Comparison of ENCODE assay signal across 14 cellular contexts in the genomic region with DNA sequence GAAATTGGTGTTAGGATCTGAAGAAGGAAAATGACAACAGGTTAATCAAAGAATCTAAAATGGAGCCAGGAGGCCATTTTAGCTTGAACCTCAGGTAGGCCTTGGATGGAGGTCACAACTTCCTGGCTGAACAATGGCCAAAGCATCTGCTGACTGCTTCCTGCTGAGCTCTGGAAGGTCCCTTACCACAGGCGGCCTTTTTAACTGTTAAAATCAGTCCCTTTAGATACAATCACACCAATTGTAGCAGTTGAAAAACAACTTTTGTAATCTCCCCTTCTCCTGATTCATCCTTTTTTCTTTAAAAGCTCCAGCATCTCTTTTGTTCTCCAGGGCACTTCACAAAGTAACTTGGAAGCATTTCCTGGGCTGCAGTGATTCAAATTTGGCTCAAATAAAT.
"Had no signal": no experiment of that assay in that cellular context is flagged by ENCODE, and none has a peak within 500 bp of the region (broad histone marks: within the 10 kb centered on the region; RNA-seq: fewer than 3 reads in every experiment).

No MANE protein-coding gene starts in this region.

- H3K4me3 ChIP-seq: gastrocnemius medialis, thoracic aorta, upper lobe of right lung had no signal

- H3K4me1 Mint-ChIP-seq: activated CD8-positive, alpha-beta memory T cell treated with anti-CD3 and anti-CD28 coated beads, Interleukin-2, amount 10 ng/mL, durations not matched to agents 7 days and 5 days; naive B cell; stimulated activated effector memory CD8-positive, alpha-beta T cell treated with anti-CD3 and anti-CD28 coated beads, Interleukin-12 subunit alpha, Interleukin-12 subunit beta, amount 100 ng/mL, for 72 hours; T-cell had no signal

- H3K27me3 ChIP-seq: gastrocnemius medialis, upper lobe of right lung had no signal

- H3K36me3 Mint-ChIP-seq: activated CD8-positive, alpha-beta memory T cell treated with anti-CD3 and anti-CD28 coated beads, Interleukin-2, amount 10 ng/mL, durations not matched to agents 7 days and 5 days; naive B cell; stimulated activated effector memory CD8-positive, alpha-beta T cell treated with anti-CD3 and anti-CD28 coated beads, Interleukin-12 subunit alpha, Interleukin-12 subunit beta, amount 100 ng/mL, for 72 hours; T-cell had no signal

- DNase-seq: activated CD4-positive, alpha-beta T cell treated with anti-CD3 and anti-CD28 coated beads for 1 hour; activated CD4-positive, alpha-beta T cell treated with anti-CD3 and anti-CD28 coated beads, Interleukin-2, amount 50 U/mL, for 48 hours; activated CD8-positive, alpha-beta memory T cell treated with anti-CD3 and anti-CD28 coated beads, Interleukin-2, amount 10 ng/mL, durations not matched to agents 7 days and 5 days; activated naive CD4-positive, alpha-beta T cell treated with anti-CD3 and anti-CD28 coated beads, Interleukin-2, amount 50 U/mL, for 16 hours; activated T-cell treated with anti-CD3 and anti-CD28 coated beads, Interleukin-2, amount 50 U/mL, for 1 hour; dermis blood vessel endothelial cell; effector memory CD8-positive, alpha-beta T cell; gastrocnemius medialis; naive B cell; stimulated activated CD4-positive, alpha-beta T cell treated with anti-CD3 and anti-CD28 coated beads, Interleukin-12 subunit alpha, Interleukin-12 subunit beta, amount 100 ng/mL, for 4 hours; T-cell; upper lobe of right lung had no signal

- H3K27ac ChIP-seq: gastrocnemius medialis, thoracic aorta, upper lobe of right lung had no signal

- H3K36me3 ChIP-seq: gastrocnemius medialis, thoracic aorta, upper lobe of right lung had no signal

- H3K9me3 Mint-ChIP-seq: naive B cell; stimulated activated effector memory CD8-positive, alpha-beta T cell treated with anti-CD3 and anti-CD28 coated beads, Interleukin-12 subunit alpha, Interleukin-12 subunit beta, amount 100 ng/mL, for 72 hours; T-cell had no signal

- H3K27me3 Mint-ChIP-seq: activated CD8-positive, alpha-beta memory T cell treated with anti-CD3 and anti-CD28 coated beads, Interleukin-2, amount 10 ng/mL, durations not matched to agents 7 days and 5 days; effector memory CD8-positive, alpha-beta T cell; naive B cell; T-cell had no signal

- H3K9me3 ChIP-seq: gastrocnemius medialis, thoracic aorta, upper lobe of right lung had no signal

- ATAC-seq: activated CD8-positive, alpha-beta memory T cell treated with anti-CD3 and anti-CD28 coated beads, Interleukin-2, amount 10 ng/mL, durations not matched to agents 7 days and 5 days; effector memory CD8-positive, alpha-beta T cell; gastrocnemius medialis; stimulated activated effector memory CD8-positive, alpha-beta T cell treated with anti-CD3 and anti-CD28 coated beads, Interleukin-12 subunit alpha, Interleukin-12 subunit beta, amount 100 ng/mL, for 72 hours; T-cell; upper lobe of right lung had no signal

- H3K4me1 ChIP-seq: gastrocnemius medialis, upper lobe of right lung had no signal

- H3K4me3 Mint-ChIP-seq: activated CD8-positive, alpha-beta memory T cell treated with anti-CD3 and anti-CD28 coated beads, Interleukin-2, amount 10 ng/mL, durations not matched to agents 7 days and 5 days; effector memory CD8-positive, alpha-beta T cell; naive B cell; stimulated activated effector memory CD8-positive, alpha-beta T cell treated with anti-CD3 and anti-CD28 coated beads, Interleukin-12 subunit alpha, Interleukin-12 subunit beta, amount 100 ng/mL, for 72 hours; T-cell had no signal

- H3K27ac Mint-ChIP-seq: activated CD8-positive, alpha-beta memory T cell treated with anti-CD3 and anti-CD28 coated beads, Interleukin-2, amount 10 ng/mL, durations not matched to agents 7 days and 5 days; effector memory CD8-positive, alpha-beta T cell; stimulated activated effector memory CD8-positive, alpha-beta T cell treated with anti-CD3 and anti-CD28 coated beads, Interleukin-12 subunit alpha, Interleukin-12 subunit beta, amount 100 ng/mL, for 72 hours; T-cell had no signal
